9 cellular contexts compared by ENCODE assay signal in genomic region chr16:1534021-1535020, GRCh38. TPM values are rescaled to one million over a fixed set of nuclear protein-coding genes. Genes with fewer than 3 reads are reported as not detected.
DNase-seq lines count a peak whose midpoint lies in the region; ATAC-seq and TF ChIP-seq lines count a peak whose summit lies in the region.
"Had no signal": no experiment of that assay in that cellular context is flagged by ENCODE, and none has a peak within 500 bp of the region (broad histone marks: within the 10 kb centered on the region; RNA-seq: fewer than 3 reads in every experiment).

No MANE protein-coding gene starts in this region.

- peak overlapping the region; percentile 41 for H3K4me3 Mint-ChIP-seq in neural crest cell

- peaks cover 4% of the 10 kb centered on the region for H3K4me1 Mint-ChIP-seq in neural crest cell

- DNase-seq in AG04450 (ENCODE audit: low read depth, low spot score), result no peak
- no peak for DNase-seq in SJCRH30
- no peak for DNase-seq in effector memory CD4-positive, alpha-beta T cell
- DNase-seq in neural crest cell (ENCODE audit: low read depth, low spot score), result no peak
- no peak for DNase-seq in COLO829 (ENCODE audit: low spot score)

- POLR2A ChIA-PET in AG04450 (lab: Yijun Ruan, JAX), result interaction anchor here (0.6 kb wide), 1 partner anchor 77 kb away, joined by 4 read pairs; no protein-coding TSS in a partner anchor

- H3K36me3 ChIP-seq in SJCRH30, result no peaks in the 10 kb centered on the region
- H3K36me3 ChIP-seq in effector memory CD4-positive, alpha-beta T cell (ENCODE audit: control insufficient read depth, insufficient read depth, low read length), result peaks cover 29% of the 10 kb centered on the region

- H3K27ac ChIP-seq in AG04450 (ENCODE audit: low read depth, low read length), result peak overlapping the region; percentile 81
- peak overlapping the region; percentile 37; the same call in 1 of the 2 replicates for H3K27ac ChIP-seq in SJCRH30
- peak overlapping the region; percentile 67 for H3K27ac ChIP-seq in effector memory CD4-positive, alpha-beta T cell (ENCODE audit: insufficient read depth, low read length, poor library complexity, severe bottlenecking)

- CTCF ChIA-PET in AG04450 (lab: Charles Lee), result interaction anchor here (0.5 kb wide), 1 partner anchor 211 kb away, joined by 4 read pairs; no protein-coding TSS in a partner anchor

- peak overlapping the region; percentile 56 for H3K4me3 ChIP-seq in AG04450 (ENCODE audit: low read depth, low read length)
- H3K4me3 ChIP-seq in SJCRH30, result no peak overlapping the region; the same call in 1 of the 2 replicates
- peak overlapping the region; percentile 82 for H3K4me3 ChIP-seq in effector memory CD4-positive, alpha-beta T cell (ENCODE audit: insufficient read depth, low read depth, low read length, poor library complexity, severe bottlenecking)

- H3K27ac Mint-ChIP-seq in neural crest cell (ENCODE audit: unreplicated experiment), result no peak overlapping the region

- no peaks in the 10 kb centered on the region for H3K9me3 Mint-ChIP-seq in neural crest cell

- no peaks in the 10 kb centered on the region for H3K27me3 ChIP-seq in AG04450 (ENCODE audit: control insufficient read depth, insufficient read depth, low read length)
- H3K27me3 ChIP-seq in SJCRH30, result peaks cover 9% of the 10 kb centered on the region; the same call in 1 of the 2 replicates
- no peaks in the 10 kb centered on the region for H3K27me3 ChIP-seq in effector memory CD4-positive, alpha-beta T cell (replicated peaks; ENCODE audit: control insufficient read depth, insufficient read depth, low read length, poor library complexity, severe bottlenecking)

- H3K36me3 Mint-ChIP-seq in neural crest cell (ENCODE audit: low read depth), result no peaks in the 10 kb centered on the region

- no peak for ATAC-seq in GM21529 (IDR thresholded peaks at IDR 0.05; ENCODE audit: unreplicated experiment)
- no peak for ATAC-seq in HG03571 (IDR thresholded peaks at IDR 0.05; ENCODE audit: unreplicated experiment)
- ATAC-seq in HG03565 (IDR thresholded peaks at IDR 0.05; ENCODE audit: unreplicated experiment), result no peak
- ATAC-seq: esophagus mucosa had no signal

- H3K9me3 ChIP-seq in AG04450 (ENCODE audit: control insufficient read depth, insufficient read depth, low read length) (peaks cover 6% of the 10 kb centered on the region; the same call in 1 of the 2 replicates), SJCRH30 (replicated peaks) (no peaks in the 10 kb centered on the region)
- no peaks in the 10 kb centered on the region for H3K9me3 ChIP-seq in effector memory CD4-positive, alpha-beta T cell (ENCODE audit: control insufficient read depth, low read length)

- peaks cover 13% of the 10 kb centered on the region; the same call in 1 of the 2 replicates for H3K4me1 ChIP-seq in SJCRH30
- peaks cover 46% of the 10 kb centered on the region for H3K4me1 ChIP-seq in effector memory CD4-positive, alpha-beta T cell (ENCODE audit: control insufficient read depth, insufficient read depth, low read length, poor library complexity, severe bottlenecking)

- TF ChIP-seq CTCF in AG04450 (IDR thresholded peaks at IDR 0.05; ENCODE audit: low read depth, low read length) (no peak), neural crest cell (conservative IDR thresholded peaks at IDR 0.05) (no peak)

- no peaks in the 10 kb centered on the region for H3K27me3 Mint-ChIP-seq in neural crest cell (ENCODE audit: low read depth)

RNA-seq across cellular contexts. Expression of gene TMEM204, which starts 0.9 kb away (rescaled TPM):
- polyA plus RNA-seq in AG04450 (2011; rRNA removed), result 6.2 and 8.4 TPM in 2 replicates
- 5.5 and 8.4 TPM in 2 replicates for polyA minus RNA-seq in AG04450 (2011; rRNA and poly(A)+ RNA removed)
- 1.1 and 1.2 TPM in 2 replicates for total RNA-seq in SJCRH30 (2014; rRNA removed; shearing (Covaris generic))
- 0.98 and 1.3 TPM in 2 replicates for total RNA-seq in neural crest cell

RNA-seq across cellular contexts. Expression of gene TELO2, which starts 41.2 kb away (rescaled TPM):
- 6.2 and 7.4 TPM in 2 replicates for polyA plus RNA-seq in AG04450 (2011; rRNA removed)
- polyA minus RNA-seq in AG04450 (2011; rRNA and poly(A)+ RNA removed), result 2.6 and 3.5 TPM in 2 replicates
- 21.9 and 27.9 TPM in 2 replicates for total RNA-seq in SJCRH30 (2014; rRNA removed; shearing (Covaris generic))
- 77.9 and 87.5 TPM in 2 replicates for total RNA-seq in neural crest cell

RNA-seq across cellular contexts. Expression of gene PTX4, which starts 45.6 kb away (rescaled TPM):
- polyA plus RNA-seq in AG04450 (2011; rRNA removed), result not detected in 2 replicates
- not detected in 2 replicates for polyA minus RNA-seq in AG04450 (2011; rRNA and poly(A)+ RNA removed)
- total RNA-seq in SJCRH30 (2014; rRNA removed; shearing (Covaris generic)), result not detected in 2 replicates
- 0.28 TPM in 1 of 2 replicates, not detected in the other for total RNA-seq in neural crest cell
- total RNA-seq: esophagus mucosa had no signal

RNA-seq across cellular contexts. Expression of gene CLCN7, which starts 59.5 kb away (rescaled TPM):
- polyA plus RNA-seq in AG04450 (2011; rRNA removed), result 15.7 and 19.1 TPM in 2 replicates
- 27.0 and 38.5 TPM in 2 replicates for polyA minus RNA-seq in AG04450 (2011; rRNA and poly(A)+ RNA removed)
- total RNA-seq in SJCRH30 (2014; rRNA removed; shearing (Covaris generic)), result 32.2 and 33.8 TPM in 2 replicates
- total RNA-seq in neural crest cell, result 74.5 and 82.4 TPM in 2 replicates
